In genomic region chr16:14974331-14974655, GRCh38 we compare ENCODE assay signal across 1 cellular context.
TF ChIP-seq lines count a peak whose summit lies in the region.

No MANE protein-coding gene starts in this region.

TF ChIP-seq in K562, 482 proteins besides CTCF, POLR2A, EP300 and RAD21 (continued from another document):
- 0 out of 2 replicates have a peak, but pooled peaks have one; percentile 12 for TF ChIP-seq RFX1 (IDR thresholded peaks at IDR 0.05)
